8 cellular contexts compared by ENCODE assay signal in genomic region chr7:75971961-75972763, GRCh38. TPM values are rescaled to one million over a fixed set of nuclear protein-coding genes. Genes with fewer than 3 reads are reported as not detected.
DNase-seq lines count a peak whose midpoint lies in the region; TF ChIP-seq lines count a peak whose summit lies in the region.

No MANE protein-coding gene starts in this region.

- 53 to 67% (median 65%) methylated on average over 19 of the region's 19 CpGs for WGBS in adrenal gland, 4 donors
- WGBS in testis, 2 donors: 72 to 80% methylated on average over 17 to 19 of the region's 19 CpGs

- intact Hi-C loops in adrenal gland (cut with DNase I): no loop called here
- intact Hi-C loops in tibial artery (cut with DNase I; ENCODE audit: low total_unique reads): no loop called here
- intact Hi-C loops in testis (cut with DNase I; ENCODE audit: low total_unique reads): no loop called here

- H3K27me3 ChIP-seq in adrenal gland (no peaks in the 10 kb centered on the region), tibial artery (no peaks in the 10 kb centered on the region), testis (no peaks in the 10 kb centered on the region)

- H3K4me3 ChIP-seq in adrenal gland: no peak overlapping the region
- H3K4me3 ChIP-seq in tibial artery: no peak overlapping the region
- no peak overlapping the region for H3K4me3 ChIP-seq in testis

- H3K36me3 ChIP-seq in adrenal gland (replicated peaks in 1 of 2) (peaks cover 0 to 28% of the 10 kb centered on the region in 2 donors), tibial artery (peaks cover 0 to 24% (median 13%) of the 10 kb centered on the region in 3 donors), testis (ENCODE audit: low read depth, missing control alignments) (no peaks in the 10 kb centered on the region)

- no peak for TF ChIP-seq POLR2A in adrenal gland (IDR thresholded peaks at IDR 0.05)
- TF ChIP-seq POLR2A in testis (IDR thresholded peaks at IDR 0.05): no peak

- TF ChIP-seq CTCF in adrenal gland (IDR thresholded peaks at IDR 0.05): peak in 5 of 6 experiments; percentile 7 to 42 (median 21)
- no peak for TF ChIP-seq CTCF in tibial artery (IDR thresholded peaks at IDR 0.05)
- TF ChIP-seq CTCF in testis (IDR thresholded peaks at IDR 0.05): no peak

- H3K9me3 ChIP-seq in adrenal gland (replicated peaks in 1 of 3) (no peaks in the 10 kb centered on the region), tibial artery (no peaks in the 10 kb centered on the region), testis (no peaks in the 10 kb centered on the region)

- peak; percentile 75 for DNase-seq in SIG-M5 treated with dmso at 0.1 percent for 504 hours (lab: John Stamatoyannopoulos, UW; ENCODE audit: unreplicated experiment)
- DNase-seq in SIG-M5 (lab: John Stamatoyannopoulos, UW): no peak
- DNase-seq in adrenal gland: peak in 4 of 7 donors; percentile 62 to 81 (median 74)
- peak; percentile 75 for DNase-seq in islet precursor cell
- DNase-seq in tibial artery: peak; percentile 65 to 77
- DNase-seq in stimulated activated CD4-positive, alpha-beta T cell treated with anti-CD3 and anti-CD28 coated beads, Interleukin-1b, Interleukin-23, amount 100 ng/mL, for 48 hours: no peak
- no peak for DNase-seq in testis
- no peak for DNase-seq in anterior cingulate cortex (lab: John Stamatoyannopoulos, UW)

- H3K27ac ChIP-seq in adrenal gland: peak overlapping the region in 3 of 5 donors; percentile 32 to 86 (median 71)
- H3K27ac ChIP-seq in tibial artery: peak overlapping the region in 1 of 2 donors; percentile 15
- no peak overlapping the region for H3K27ac ChIP-seq in testis

- H3K4me1 ChIP-seq in adrenal gland (replicated peaks in 1 of 2): peaks cover 17 to 50% of the 10 kb centered on the region in 2 donors
- H3K4me1 ChIP-seq in tibial artery: peaks cover 0 to 37% (median 21%) of the 10 kb centered on the region in 4 donors
- peaks cover 24% of the 10 kb centered on the region for H3K4me1 ChIP-seq in testis

RNA-seq across cellular contexts. Expression of gene TMEM120A, which starts 22.2 kb away (rescaled TPM):
- total RNA-seq in adrenal gland (100 to 1,000 TPM in 4 of 8 donors, 10 to 100 TPM in 4; 51.4 to 277 (median 113) TPM), testis (100 to 1,000 TPM in 1 of 2 donors, 10 to 100 TPM in 1; 85.9 to 150 TPM)
- polyA plus RNA-seq in adrenal gland (100 to 1,000 TPM; 197 to 260 (median 227) TPM), testis (ENCODE audit: insufficient read depth, low read depth, low replicate concordance) (270 TPM)

RNA-seq across cellular contexts. Expression of gene POR, which starts 57.2 kb away (rescaled TPM):
- total RNA-seq in adrenal gland: 1,000 to 10,000 TPM in 1 of 8 donors, 100 to 1,000 TPM in 7; 268 to 1,301 (median 582) TPM
- polyA plus RNA-seq in adrenal gland: 100 to 1,000 TPM; 442 to 981 (median 731) TPM
- 100 to 1,000 TPM; 122 to 169 TPM for total RNA-seq in testis
- polyA plus RNA-seq in testis (ENCODE audit: insufficient read depth, low read depth, low replicate concordance): 98.5 TPM

Comparison
In these comparisons a context has a peak if more than half of its experiments do, and no peak if none do; other contexts are left out.
1. DNase-seq: peak in SIG-M5 treated with dmso at 0.1 percent for 504 hours (single experiment), adrenal gland (4 of 7), islet precursor cell (single experiment) and tibial artery (2 of 2); none in SIG-M5 (single experiment), stimulated activated CD4-positive, alpha-beta T cell treated with anti-CD3 and anti-CD28 coated beads, Interleukin-1b, Interleukin-23, amount 100 ng/mL, for 48 hours (single experiment), testis (single experiment) and anterior cingulate cortex (0 of 58).
2. H3K27ac ChIP-seq: peak in adrenal gland (3 of 5); none in testis (0 of 2).
3. CTCF ChIP-seq: peak in adrenal gland (5 of 6); none in tibial artery (0 of 2) and testis (0 of 3).